15 cellular contexts compared by ENCODE assay signal in the genomic region with DNA sequence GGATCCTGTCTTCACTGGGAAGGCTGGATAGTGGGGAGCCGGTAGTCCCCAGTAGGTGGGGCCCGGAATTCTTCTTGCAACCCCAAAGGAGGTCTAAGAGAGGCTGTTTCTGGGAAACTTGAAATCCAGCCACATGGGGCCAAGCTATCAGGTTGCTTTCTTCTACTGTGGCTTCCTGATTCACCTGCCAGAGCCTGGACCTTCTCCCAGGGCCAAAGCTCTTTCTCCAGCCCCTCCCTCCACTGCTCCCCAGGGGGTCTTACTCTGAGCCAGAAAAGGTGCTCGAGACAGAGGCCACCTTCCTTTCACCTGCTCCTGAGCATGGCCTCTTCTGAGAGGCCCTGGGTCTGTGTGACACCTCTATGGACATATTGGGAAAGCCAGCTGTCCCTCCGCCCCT. TPM values are rescaled to one million over a fixed set of nuclear protein-coding genes. Genes with fewer than 3 reads are reported as not detected.
DNase-seq lines count a peak whose midpoint lies in the region; ATAC-seq and TF ChIP-seq lines count a peak whose summit lies in the region.
"Had no signal": no experiment of that assay in that cellular context is flagged by ENCODE, and none has a peak within 500 bp of the region (broad histone marks: within the 10 kb centered on the region; RNA-seq: fewer than 3 reads in every experiment).

No MANE protein-coding gene starts in this region.

- no peak overlapping the region for H2AFZ ChIP-seq in GM23248

- no peaks in the 10 kb centered on the region for H3K36me3 ChIP-seq in HEK293 (ENCODE audit: control insufficient read depth in 2 of 2, insufficient read depth in 1 of 2, low read length in 2 of 2)
- no peaks in the 10 kb centered on the region for H3K36me3 ChIP-seq in body of pancreas (replicated peaks in 1 of 2; ENCODE audit: insufficient read depth in 1 of 2, low read depth in 2 of 2)
- H3K36me3 ChIP-seq in right lobe of liver, result no peaks in the 10 kb centered on the region
- no peaks in the 10 kb centered on the region for H3K36me3 ChIP-seq in GM23248 (ENCODE audit: low read depth)
- H3K36me3 ChIP-seq: HAP-1 had no signal

- CTCF ChIA-PET in HEK293 (lab: Yijun Ruan, JAX), result interaction anchor here (0.7 to 1.3 kb wide), 3 partner anchors 12 to 34 kb away, joined by 3 to 4 read pairs (median 4); no protein-coding TSS in a partner anchor

- no peak for TF ChIP-seq CTCF in HEK293 (tag by site-specific recombination; IDR thresholded peaks at IDR 0.05)
- no peak for TF ChIP-seq CTCF in body of pancreas (IDR thresholded peaks at IDR 0.05)
- TF ChIP-seq CTCF in right lobe of liver (IDR thresholded peaks at IDR 0.05), result no peak

- H3K4me3 ChIP-seq in HEK293 (ENCODE audit: low read depth, low read length) (no peak overlapping the region), body of pancreas (no peak overlapping the region), right lobe of liver (no peak overlapping the region), GM23248 (no peak overlapping the region)
- H3K4me3 ChIP-seq: BLaER1, HAP-1 had no signal

- ATAC-seq in body of pancreas (peak; percentile 39), right lobe of liver (no peak), GM18520 (IDR thresholded peaks at IDR 0.05; ENCODE audit: unreplicated experiment) (no peak)

- intact Hi-C loops in body of pancreas (cut with DNase I) (no loop called here), right lobe of liver (cut with DNase I) (no loop called here)

- WGBS in body of pancreas, 2 donors, result 56 to 72% methylated on average over 3 to 4 of the region's 4 CpGs
- no CpG with 5 or more reads among the region's 4 CpGs for WGBS in right lobe of liver (ENCODE audit: insufficient coverage, low coverage, low lambda C conversion rate, missing lambda C conversion rate)
- WGBS in GM23248 (ENCODE audit: low coverage in 1 of 2, low lambda C conversion rate in 2 of 2, missing lambda C conversion rate in 2 of 2), 2 experiments, result 54 to 65% methylated on average over 4 of the region's 4 CpGs

- no peak overlapping the region for H3K9ac ChIP-seq in GM23248
- H3K9ac ChIP-seq: BLaER1 had no signal

- H3K27me3 ChIP-seq in body of pancreas (no peaks in the 10 kb centered on the region), right lobe of liver (no peaks in the 10 kb centered on the region), GM23248 (replicated peaks; ENCODE audit: insufficient read depth) (peaks cover 26% of the 10 kb centered on the region)
- H3K27me3 ChIP-seq: BLaER1 had no signal

- H3K4me1 ChIP-seq in HEK293 (ENCODE audit: control insufficient read depth, insufficient read depth, low read length), result no peaks in the 10 kb centered on the region
- peaks cover 27% of the 10 kb centered on the region for H3K4me1 ChIP-seq in body of pancreas
- H3K4me1 ChIP-seq in right lobe of liver, result peaks cover 0 to 51% (median 21%) of the 10 kb centered on the region in 4 donors
- no peaks in the 10 kb centered on the region for H3K4me1 ChIP-seq in GM23248 (ENCODE audit: insufficient read depth)
- H3K4me1 ChIP-seq: HAP-1 had no signal

- no peak overlapping the region for H3K27ac ChIP-seq in HEK293 (ENCODE audit: extremely low read depth, low read depth, low read length)
- H3K27ac ChIP-seq in body of pancreas, result peak overlapping the region in 3 of 4 donors; percentile 21 to 39 (median 22)
- H3K27ac ChIP-seq in right lobe of liver, result peak overlapping the region in 2 of 3 donors; percentile 41 to 73
- no peak overlapping the region for H3K27ac ChIP-seq in GM23248
- H3K27ac ChIP-seq: BLaER1 had no signal

- H3K9me3 ChIP-seq in HEK293 (ENCODE audit: control insufficient read depth, insufficient read depth, low read depth, low read length) (no peaks in the 10 kb centered on the region; the same call in 1 of the 2 replicates), body of pancreas (no peaks in the 10 kb centered on the region), right lobe of liver (no peaks in the 10 kb centered on the region), GM23248 (ENCODE audit: low read depth) (no peaks in the 10 kb centered on the region)
- H3K9me3 ChIP-seq: BLaER1, HAP-1 had no signal

- POLR2A ChIA-PET in HEK293 (lab: Yijun Ruan, JAX), result interaction anchor here (1.7 kb wide), 1 partner anchor 9 kb away, joined by 4 read pairs; a partner anchor contains a TSS

- no peaks in the 10 kb centered on the region for H4K20me1 ChIP-seq in GM23248 (ENCODE audit: insufficient read depth)

- DNase-seq in NCI-H2107 treated with DMSO at 0.1 percent for 48 hours (lab: John Stamatoyannopoulos, UW; ENCODE audit: unreplicated experiment) (peak; percentile 23), NCI-H2107 (lab: John Stamatoyannopoulos, UW) (no peak), body of pancreas (peak in 2 of 4 donors; percentile 25 to 47), right lobe of liver (peak in 2 of 3 donors; percentile 32 to 47), pons (ENCODE audit: low spot score) (no peak), GM23248 (no peak)
- DNase-seq: 8988T; CD4-positive, alpha-beta memory T cell; DMS79 treated with DMSO at 0.1 percent for 48 hours; GF-D8; IMR-90 had no signal

- no peaks in the 10 kb centered on the region for H3K79me2 ChIP-seq in GM23248 (ENCODE audit: insufficient read depth)

- no peaks in the 10 kb centered on the region for H3F3A ChIP-seq in GM23248 (ENCODE audit: insufficient read depth)

- in situ Hi-C loops in GM23248 (cut with MboI), result no loop called here

- no peaks in the 10 kb centered on the region for H3K9me2 ChIP-seq in GM23248 (ENCODE audit: insufficient read depth)

- H3K4me2 ChIP-seq in GM23248 (ENCODE audit: unreplicated experiment), result no peak overlapping the region
- H3K4me2 ChIP-seq: BLaER1 had no signal

- TF ChIP-seq POLR2A in body of pancreas (IDR thresholded peaks at IDR 0.05) (no peak), right lobe of liver (IDR thresholded peaks at IDR 0.05) (no peak)

TF ChIP-seq in HEK293, 187 proteins besides CTCF, POLR2A, EP300 and RAD21:
- TF ChIP-seq ZNF341 (tag by site-specific recombination; IDR thresholded peaks at IDR 0.05; ENCODE audit: low read depth), result peak; percentile 24; the same call in 1 of the 2 replicates
- 0 out of 2 replicates have a peak, but pooled peaks have one; percentile 21 for TF ChIP-seq GLIS1 (tag by site-specific recombination; IDR thresholded peaks at IDR 0.05)
- TF ChIP-seq, protein P1, sequence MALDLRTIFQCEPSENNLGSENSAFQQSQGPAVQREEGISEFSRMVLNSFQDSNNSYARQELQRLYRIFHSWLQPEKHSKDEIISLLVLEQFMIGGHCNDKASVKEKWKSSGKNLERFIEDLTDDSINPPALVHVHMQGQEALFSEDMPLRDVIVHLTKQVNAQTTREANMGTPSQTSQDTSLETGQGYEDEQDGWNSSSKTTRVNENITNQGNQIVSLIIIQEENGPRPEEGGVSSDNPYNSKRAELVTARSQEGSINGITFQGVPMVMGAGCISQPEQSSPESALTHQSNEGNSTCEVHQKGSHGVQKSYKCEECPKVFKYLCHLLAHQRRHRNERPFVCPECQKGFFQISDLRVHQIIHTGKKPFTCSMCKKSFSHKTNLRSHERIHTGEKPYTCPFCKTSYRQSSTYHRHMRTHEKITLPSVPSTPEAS (tag by site-specific recombination; IDR thresholded peaks at IDR 0.05), result no peak
TF ChIP-seq in HEK293: peak in this region for 2.

RNA-seq across cellular contexts. Expression of a gene that starts 9.1 kb away (rescaled TPM):
- total RNA-seq in body of pancreas (10 to 100 TPM; 73.8 to 91.1 TPM), right lobe of liver (100 to 1,000 TPM; 223 to 355 (median 321) TPM)
- total RNA-seq in GM23248 (2014; rRNA removed; shearing (Covaris generic)), result 44.5 and 46.7 TPM in 2 replicates
- 16.9 and 17.2 TPM in 2 replicates for polyA plus RNA-seq in GM23248 (2016; fragmentation: Nextera tagmentation; extraction: Ambion mirVana)

RNA-seq across cellular contexts. Expression of a gene that starts 9.4 kb away (rescaled TPM):
- 100 to 1,000 TPM; 173 TPM for total RNA-seq in body of pancreas
- 100 to 1,000 TPM; 153 to 301 (median 214) TPM for total RNA-seq in right lobe of liver
- total RNA-seq in GM23248 (2014; rRNA removed; shearing (Covaris generic)), result 68.2 and 72.0 TPM in 2 replicates
- 48.5 and 50.1 TPM in 2 replicates for polyA plus RNA-seq in GM23248 (2016; fragmentation: Nextera tagmentation; extraction: Ambion mirVana)

RNA-seq across cellular contexts. Expression of a gene that starts 41.4 kb away (rescaled TPM):
- total RNA-seq in body of pancreas, result 1 to 10 TPM; 3.6 to 8.3 TPM
- 1 to 10 TPM; 2.0 to 9.7 (median 4.4) TPM for total RNA-seq in right lobe of liver
- total RNA-seq in GM23248 (2014; rRNA removed; shearing (Covaris generic)), result 54.8 and 59.6 TPM in 2 replicates
- polyA plus RNA-seq in GM23248 (2016; fragmentation: Nextera tagmentation; extraction: Ambion mirVana), result 41.6 and 45.7 TPM in 2 replicates

Comparison
In these comparisons a context has a peak if more than half of its experiments do, and no peak if none do; other contexts are left out.
1. DNase-seq: peak in NCI-H2107 treated with DMSO at 0.1 percent for 48 hours (single experiment) and right lobe of liver (2 of 3); none in NCI-H2107 (single experiment), pons (single experiment) and GM23248 (single experiment).
2. H3K27ac ChIP-seq: peak in body of pancreas (3 of 4) and right lobe of liver (2 of 3); none in HEK293 (single experiment) and GM23248 (single experiment).